In genomic region chr5:40755407-40756365, GRCh38 we compare ENCODE assay signal across 8 cellular contexts. TPM values are rescaled to one million over a fixed set of nuclear protein-coding genes. Genes with fewer than 3 reads are reported as not detected.
DNase-seq lines count a peak whose midpoint lies in the region; ATAC-seq and FAIRE-seq lines count a peak whose summit lies in the region.

Gene TTC33 (minus strand): TSS chr5:40755961. CDS start chr5:40747018, 8,943 bp downstream.

- no peaks in the 10 kb centered on the region for H3K9me3 ChIP-seq in Karpas-422 (ENCODE audit: low read length)

- peaks cover 13 to 21% (median 16%) of the 10 kb centered on the region in 3 donors for H3K4me1 Mint-ChIP-seq in naive B cell
- peaks cover 3% of the 10 kb centered on the region for H3K4me1 Mint-ChIP-seq in stimulated activated memory B cell treated with anti-CD40 and anti-IgM and Interleukin-4, amounts not matched to agents 10 μg/mL and 1 μg/mL and 100 μg/mL, for 72 hours

- peak; percentile 71 for FAIRE-seq in RCC 7860 (lab: Jason Lieb, UNC)

- H3K27ac ChIP-seq in Karpas-422 (ENCODE audit: low read length): peak within 1 kb of the TSS; percentile 79

- peaks cover 13% of the 10 kb centered on the region; the same call in 1 of the 2 replicates for H3K36me3 ChIP-seq in Karpas-422 (ENCODE audit: insufficient read depth, low read length)

- peak within 1 kb of the TSS; percentile 93 for H3K9ac ChIP-seq in Karpas-422 (ENCODE audit: low read length)

- DNase-seq in Daoy (ENCODE audit: low read depth) (peak; percentile 96), Karpas-422 (peak; percentile 97), RCC 7860 (ENCODE audit: low spot score) (peak; percentile 92), activated T-helper 1 cell treated with Interleukin-2 at 50 U/mL for 16 hours (ENCODE audit: low read depth) (peak; percentile 87), fibroblast of gingiva (ENCODE audit: low read depth) (peak; percentile 93), naive B cell (peak; percentile 90)

- peak within 1 kb of the TSS in 1 of 8 donors; percentile 5 for H3K4me3 Mint-ChIP-seq in naive B cell
- no peak within 1 kb of the TSS for H3K4me3 Mint-ChIP-seq in stimulated activated memory B cell treated with anti-CD40 and anti-IgM and Interleukin-4, amounts not matched to agents 10 μg/mL and 1 μg/mL and 100 μg/mL, for 72 hours

- H2AFZ ChIP-seq in Karpas-422 (ENCODE audit: low read length): peak within 1 kb of the TSS; percentile 90

- H3K79me2 ChIP-seq in Karpas-422 (ENCODE audit: low read length): peaks cover 59% of the 10 kb centered on the region

- peak within 1 kb of the TSS; percentile 97 for H3K4me3 ChIP-seq in Karpas-422 (ENCODE audit: low read length)

- peaks cover 28% of the 10 kb centered on the region for H3K4me1 ChIP-seq in Karpas-422 (ENCODE audit: low read length)

- no peaks in the 10 kb centered on the region for H4K20me1 ChIP-seq in Karpas-422 (ENCODE audit: insufficient read depth, low read depth, low read length)

- H3K9me2 ChIP-seq in Karpas-422 (replicated peaks; ENCODE audit: insufficient read depth, low read length): no peaks in the 10 kb centered on the region

- H3K27me3 Mint-ChIP-seq in naive B cell: no peaks in the 10 kb centered on the region
- no peaks in the 10 kb centered on the region for H3K27me3 Mint-ChIP-seq in stimulated activated memory B cell treated with anti-CD40 and anti-IgM and Interleukin-4, amounts not matched to agents 10 μg/mL and 1 μg/mL and 100 μg/mL, for 72 hours

- peak; percentile 88 for ATAC-seq in GM21825 (IDR thresholded peaks at IDR 0.05; ENCODE audit: unreplicated experiment)
- ATAC-seq in naive B cell (ENCODE audit: low read depth in 2 of 2): peak; percentile 91 to 92
- peak; percentile 98 for ATAC-seq in stimulated activated memory B cell treated with anti-CD40 and anti-IgM and Interleukin-4, amounts not matched to agents 10 μg/mL and 1 μg/mL and 100 μg/mL, for 72 hours

- H3K27me3 ChIP-seq in Karpas-422 (ENCODE audit: low read length): no peaks in the 10 kb centered on the region

- peak within 1 kb of the TSS; percentile 78 for H3K4me2 ChIP-seq in Karpas-422 (ENCODE audit: low read depth, low read length, poor library complexity, severe bottlenecking)

- no peak within 1 kb of the TSS for H3K27ac Mint-ChIP-seq in naive B cell
- no peak within 1 kb of the TSS for H3K27ac Mint-ChIP-seq in stimulated activated memory B cell treated with anti-CD40 and anti-IgM and Interleukin-4, amounts not matched to agents 10 μg/mL and 1 μg/mL and 100 μg/mL, for 72 hours

- peaks cover 0 to 4% of the 10 kb centered on the region in 2 donors for H3K36me3 Mint-ChIP-seq in naive B cell
- peaks cover 4% of the 10 kb centered on the region for H3K36me3 Mint-ChIP-seq in stimulated activated memory B cell treated with anti-CD40 and anti-IgM and Interleukin-4, amounts not matched to agents 10 μg/mL and 1 μg/mL and 100 μg/mL, for 72 hours

- no peaks in the 10 kb centered on the region for H3K9me3 Mint-ChIP-seq in naive B cell
- no peaks in the 10 kb centered on the region for H3K9me3 Mint-ChIP-seq in stimulated activated memory B cell treated with anti-CD40 and anti-IgM and Interleukin-4, amounts not matched to agents 10 μg/mL and 1 μg/mL and 100 μg/mL, for 72 hours

RNA-seq across cellular contexts. Expression of gene TTC33, which starts in this region (rescaled TPM):
- total RNA-seq in Daoy (2014; rRNA removed; shearing (Covaris generic)): 14.7 and 16.2 TPM in 2 replicates
- total RNA-seq in Karpas-422 (2014; rRNA removed; shearing (Covaris generic); ENCODE audit: low replicate concordance): 17.0 and 18.5 TPM in 2 replicates
- 10 to 100 TPM; 14.6 to 21.6 (median 18.9) TPM for polyA plus RNA-seq in naive B cell (ENCODE audit: low read depth in 6 of 6)

Comparison
In these comparisons a context has a peak if more than half of its experiments do, and no peak if none do; other contexts are left out.
1. Peak in every context shown above with its lines: DNase-seq, ATAC-seq, H3K4me3 ChIP-seq and H3K27ac ChIP-seq.